Comparison of ENCODE assay signal across 10 cellular contexts in genomic region chrX:63755892-63756291, GRCh38. TPM values are rescaled to one million over a fixed set of nuclear protein-coding genes. Genes with fewer than 3 reads are reported as not detected.
DNase-seq lines count a peak whose midpoint lies in the region; ATAC-seq and TF ChIP-seq lines count a peak whose summit lies in the region.
"Had no signal": no experiment of that assay in that cellular context is flagged by ENCODE, and none has a peak within 500 bp of the region (broad histone marks: within the 10 kb centered on the region; RNA-seq: fewer than 3 reads in every experiment).

No MANE protein-coding gene starts in this region.

- TF ChIP-seq CTCF in GM12865 (IDR thresholded peaks at IDR 0.05; ENCODE audit: insufficient read depth, low read depth, low read length, missing control alignments) (no peak), neural cell (IDR thresholded peaks at IDR 0.05; ENCODE audit: poor library complexity, severe bottlenecking) (no peak)

- H3K4me3 ChIP-seq in GM12865 (ENCODE audit: low read depth, low read length), result peak overlapping the region; percentile 86; the same call in 1 of the 2 replicates
- H3K4me3 ChIP-seq in adipocyte (ENCODE audit: low read length), result peak overlapping the region; percentile 78
- peak overlapping the region; percentile 76 for H3K4me3 ChIP-seq in neural cell (ENCODE audit: low read length)
- H3K4me3 ChIP-seq in MG63, result no peak overlapping the region

- ATAC-seq in HG02973 (IDR thresholded peaks at IDR 0.05; ENCODE audit: unreplicated experiment), result peak; percentile 27

- no peaks in the 10 kb centered on the region for H4K20me1 ChIP-seq in neural cell (ENCODE audit: insufficient read depth)

- DNase-seq in GM12865 (ENCODE audit: low read depth) (peak; percentile 57), adipocyte (ENCODE audit: low read depth) (no peak), head of caudate nucleus (no peak), NCI-H1092 (lab: John Stamatoyannopoulos, UW) (no peak), MG63 (no peak), amygdala (lab: John Stamatoyannopoulos, UW) (no peak)
- DNase-seq: central memory CD4-positive, alpha-beta T cell; stimulated activated CD4-positive, alpha-beta T cell treated with anti-CD3 and anti-CD28 coated beads, Interleukin-2, amount 100 ng/mL, for 48 hours had no signal

- no peaks in the 10 kb centered on the region for H3K9me3 ChIP-seq in adipocyte (ENCODE audit: control insufficient read depth, low read length)
- no peaks in the 10 kb centered on the region for H3K9me3 ChIP-seq in neural cell (ENCODE audit: low read length)
- H3K9me3 ChIP-seq in MG63, result no peaks in the 10 kb centered on the region

- no peaks in the 10 kb centered on the region for H3K9me2 ChIP-seq in neural cell (ENCODE audit: insufficient read depth, low read length)

- H3K9ac ChIP-seq in adipocyte (ENCODE audit: low read length) (no peak overlapping the region), neural cell (ENCODE audit: low read length) (peak overlapping the region; percentile 64)

- H3K4me2 ChIP-seq in neural cell (ENCODE audit: low read length), result peak overlapping the region; percentile 21

- peak overlapping the region; percentile 92 for H3K27ac ChIP-seq in neural cell (ENCODE audit: low read length)

- H3K36me3 ChIP-seq in adipocyte (ENCODE audit: control insufficient read depth, insufficient read depth, low read length, severe bottlenecking), result no peaks in the 10 kb centered on the region
- no peaks in the 10 kb centered on the region for H3K36me3 ChIP-seq in neural cell (ENCODE audit: insufficient read depth, low read length)
- no peaks in the 10 kb centered on the region for H3K36me3 ChIP-seq in MG63

- intact Hi-C loops in head of caudate nucleus (cut with DNase I), result no loop called here

- no peak for TF ChIP-seq RAD21 in neural cell (conservative IDR thresholded peaks at IDR 0.05)

- no peaks in the 10 kb centered on the region for H3K4me1 ChIP-seq in adipocyte (ENCODE audit: control insufficient read depth, insufficient read depth, low read length)

- peaks cover 1% of the 10 kb centered on the region for H3K27me3 ChIP-seq in adipocyte (replicated peaks; ENCODE audit: control insufficient read depth, insufficient read depth, low read length)
- no peaks in the 10 kb centered on the region for H3K27me3 ChIP-seq in neural cell (ENCODE audit: insufficient read depth, low read depth, low read length)
- H3K27me3 ChIP-seq in MG63, result no peaks in the 10 kb centered on the region

- no peak for TF ChIP-seq EP300 in neural cell (conservative IDR thresholded peaks at IDR 0.05; ENCODE audit: poor library complexity, severe bottlenecking)

- H3F3A ChIP-seq in neural cell (ENCODE audit: insufficient read depth, low read length, poor library complexity, severe bottlenecking), result no peaks in the 10 kb centered on the region

- H3K79me2 ChIP-seq in neural cell (replicated peaks; ENCODE audit: insufficient read depth, low read length), result peaks cover 30% of the 10 kb centered on the region

- H2AFZ ChIP-seq in neural cell (ENCODE audit: low read depth, low read length), result peak overlapping the region; percentile 14

TF ChIP-seq in neural cell, 6 proteins besides CTCF, POLR2A, EP300 and RAD21:
- no peak for TF ChIP-seq TAF1 (IDR thresholded peaks at IDR 0.05; ENCODE audit: low read depth)
- TF ChIP-seq, protein P1, sequence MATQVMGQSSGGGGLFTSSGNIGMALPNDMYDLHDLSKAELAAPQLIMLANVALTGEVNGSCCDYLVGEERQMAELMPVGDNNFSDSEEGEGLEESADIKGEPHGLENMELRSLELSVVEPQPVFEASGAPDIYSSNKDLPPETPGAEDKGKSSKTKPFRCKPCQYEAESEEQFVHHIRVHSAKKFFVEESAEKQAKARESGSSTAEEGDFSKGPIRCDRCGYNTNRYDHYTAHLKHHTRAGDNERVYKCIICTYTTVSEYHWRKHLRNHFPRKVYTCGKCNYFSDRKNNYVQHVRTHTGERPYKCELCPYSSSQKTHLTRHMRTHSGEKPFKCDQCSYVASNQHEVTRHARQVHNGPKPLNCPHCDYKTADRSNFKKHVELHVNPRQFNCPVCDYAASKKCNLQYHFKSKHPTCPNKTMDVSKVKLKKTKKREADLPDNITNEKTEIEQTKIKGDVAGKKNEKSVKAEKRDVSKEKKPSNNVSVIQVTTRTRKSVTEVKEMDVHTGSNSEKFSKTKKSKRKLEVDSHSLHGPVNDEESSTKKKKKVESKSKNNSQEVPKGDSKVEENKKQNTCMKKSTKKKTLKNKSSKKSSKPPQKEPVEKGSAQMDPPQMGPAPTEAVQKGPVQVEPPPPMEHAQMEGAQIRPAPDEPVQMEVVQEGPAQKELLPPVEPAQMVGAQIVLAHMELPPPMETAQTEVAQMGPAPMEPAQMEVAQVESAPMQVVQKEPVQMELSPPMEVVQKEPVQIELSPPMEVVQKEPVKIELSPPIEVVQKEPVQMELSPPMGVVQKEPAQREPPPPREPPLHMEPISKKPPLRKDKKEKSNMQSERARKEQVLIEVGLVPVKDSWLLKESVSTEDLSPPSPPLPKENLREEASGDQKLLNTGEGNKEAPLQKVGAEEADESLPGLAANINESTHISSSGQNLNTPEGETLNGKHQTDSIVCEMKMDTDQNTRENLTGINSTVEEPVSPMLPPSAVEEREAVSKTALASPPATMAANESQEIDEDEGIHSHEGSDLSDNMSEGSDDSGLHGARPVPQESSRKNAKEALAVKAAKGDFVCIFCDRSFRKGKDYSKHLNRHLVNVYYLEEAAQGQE (IDR thresholded peaks at IDR 0.05; ENCODE audit: borderline replicate concordance), result no peak
- no peak for TF ChIP-seq SMC3 (conservative IDR thresholded peaks at IDR 0.05; ENCODE audit: poor library complexity)
- TF ChIP-seq EZH2 (IDR thresholded peaks at IDR 0.05; ENCODE audit: borderline replicate concordance, insufficient read depth, low read length, poor library complexity, severe bottlenecking), result no peak
- no peak for TF ChIP-seq POLR2AphosphoS5 (IDR thresholded peaks at IDR 0.05)
- TF ChIP-seq MXI1 (conservative IDR thresholded peaks at IDR 0.05; ENCODE audit: poor library complexity, severe bottlenecking), result no peak

RNA-seq across cellular contexts. Expression of gene ARHGEF9, which starts 29.1 kb away (rescaled TPM):
- 71.9 and 73.5 TPM in 2 replicates for polyA plus RNA-seq in neural cell
- polyA minus RNA-seq in neural cell, result 134 and 153 TPM in 2 replicates
- total RNA-seq in MG63 (2014; rRNA removed; shearing (Covaris generic); ENCODE audit: low replicate concordance), result 9.8 and 13.4 TPM in 2 replicates
